Comparison of ENCODE assay signal across 1 cellular context in the genomic region with DNA sequence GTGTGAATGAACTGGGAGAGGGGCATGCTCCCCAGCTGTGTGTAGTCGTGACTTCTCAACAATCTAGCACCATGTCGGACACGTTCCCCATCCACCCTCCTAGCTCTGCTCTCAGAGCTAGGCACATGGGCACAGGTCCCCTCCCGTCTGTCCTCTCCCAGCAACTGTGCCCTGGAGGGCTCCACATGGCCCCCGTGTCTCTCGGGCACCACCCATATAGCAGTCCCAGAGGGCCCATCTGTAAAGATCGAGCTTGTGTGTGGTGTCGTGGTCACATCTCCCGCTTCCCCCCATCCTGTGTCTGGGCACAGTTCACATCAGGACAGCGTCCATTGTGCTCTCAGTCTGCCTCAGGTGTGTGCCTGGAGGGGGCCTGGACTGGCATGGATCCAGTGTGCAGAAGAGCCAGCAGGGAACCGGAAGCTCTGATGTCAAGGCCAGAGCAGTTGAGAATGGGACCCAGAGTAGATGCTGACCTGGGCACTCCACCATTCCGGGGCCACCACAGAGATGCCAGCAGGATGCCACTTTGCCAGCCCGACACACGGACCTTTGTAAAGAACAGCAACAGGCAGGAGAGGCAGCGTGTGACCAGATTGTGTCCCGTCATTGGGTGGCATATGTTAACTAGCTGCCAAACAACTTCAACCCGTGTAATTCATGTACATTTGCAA.
TF ChIP-seq lines count a peak whose summit lies in the region.

No MANE protein-coding gene starts in this region.

TF ChIP-seq in SK-N-SH, 30 proteins besides CTCF, POLR2A, EP300 and RAD21:
- TF ChIP-seq FOXM1 (IDR thresholded peaks at IDR 0.05; ENCODE audit: low read depth): no peak
- TF ChIP-seq FOSL2 (IDR thresholded peaks at IDR 0.05; ENCODE audit: borderline replicate concordance, low read depth): no peak
- no peak for TF ChIP-seq MXI1 (IDR thresholded peaks at IDR 0.05; ENCODE audit: low read depth, low read length)
- no peak for TF ChIP-seq USF2 (IDR thresholded peaks at IDR 0.05; ENCODE audit: borderline replicate concordance, low read depth, low read length)
- no peak for TF ChIP-seq POLR2AphosphoS5 (IDR thresholded peaks at IDR 0.05; ENCODE audit: low read depth, low read length)
- TF ChIP-seq YY1 (IDR thresholded peaks at IDR 0.05; ENCODE audit: low read depth): no peak
